Comparison of ENCODE assay signal across 8 cellular contexts in genomic region chr4:56386091-56386490, GRCh38.
DNase-seq lines count a peak whose midpoint lies in the region; ATAC-seq and TF ChIP-seq lines count a peak whose summit lies in the region.

No MANE protein-coding gene starts in this region.

- no peak for TF ChIP-seq POLR2A in GM18505 (IDR thresholded peaks at IDR 0.05; ENCODE audit: borderline replicate concordance, extremely low read depth, insufficient read depth, insufficient read length)

- peaks cover 31% of the 10 kb centered on the region for H3K79me2 ChIP-seq in DOHH2 (ENCODE audit: control insufficient read depth, low read length)
- H3K79me2 ChIP-seq in OCI-LY3 (ENCODE audit: low read length), result peaks cover 28% of the 10 kb centered on the region

- no peak for ATAC-seq in HG03159 (IDR thresholded peaks at IDR 0.05; ENCODE audit: unreplicated experiment)
- no peak for ATAC-seq in GM18505 (IDR thresholded peaks at IDR 0.05; ENCODE audit: unreplicated experiment)

- H3K4me1 ChIP-seq in DOHH2 (ENCODE audit: control insufficient read depth, low read length) (peaks cover 29% of the 10 kb centered on the region), OCI-LY3 (ENCODE audit: low read length) (peaks cover 23% of the 10 kb centered on the region), endocrine pancreas (ENCODE audit: control insufficient read depth, insufficient read depth, low read length) (peaks cover 9% of the 10 kb centered on the region), neutrophil (ENCODE audit: control insufficient read depth in 1 of 2, insufficient read depth in 1 of 2, low read depth in 1 of 2, low read length in 1 of 2) (peaks cover 21% of the 10 kb centered on the region in 2 experiments)

- H4K20me1 ChIP-seq in DOHH2 (ENCODE audit: control insufficient read depth, insufficient read depth, low read depth, low read length), result no peaks in the 10 kb centered on the region
- H4K20me1 ChIP-seq in OCI-LY3 (ENCODE audit: insufficient read depth, low read length), result no peaks in the 10 kb centered on the region

- peaks cover 17% of the 10 kb centered on the region for H3F3A ChIP-seq in DOHH2 (ENCODE audit: control insufficient read depth, insufficient read depth)

- H3K27ac ChIP-seq in DOHH2 (ENCODE audit: low read depth, low read length) (peak overlapping the region; percentile 85; the same call in 1 of the 2 replicates), OCI-LY3 (ENCODE audit: low read length) (no peak overlapping the region; the same call in 1 of the 2 replicates), neutrophil (no peak overlapping the region)

- no peaks in the 10 kb centered on the region for H3K27me3 ChIP-seq in DOHH2 (ENCODE audit: control insufficient read depth, low read length)
- no peaks in the 10 kb centered on the region for H3K27me3 ChIP-seq in OCI-LY3 (ENCODE audit: low read depth, low read length)
- no peaks in the 10 kb centered on the region for H3K27me3 ChIP-seq in endocrine pancreas (ENCODE audit: control insufficient read depth, insufficient read depth, low read length)
- no peaks in the 10 kb centered on the region for H3K27me3 ChIP-seq in neutrophil

- no peaks in the 10 kb centered on the region for H3K9me2 ChIP-seq in DOHH2 (replicated peaks; ENCODE audit: control insufficient read depth, low read length)

- H3K4me2 ChIP-seq in DOHH2 (ENCODE audit: low read length) (peak overlapping the region; percentile 73), OCI-LY3 (ENCODE audit: low read length) (peak overlapping the region; percentile 46)

- H3K9me3 ChIP-seq in DOHH2 (ENCODE audit: control insufficient read depth, insufficient read depth, low read length) (no peaks in the 10 kb centered on the region), OCI-LY3 (ENCODE audit: insufficient read depth, low read length) (no peaks in the 10 kb centered on the region), endocrine pancreas (ENCODE audit: control insufficient read depth, low read length) (no peaks in the 10 kb centered on the region), neutrophil (no peaks in the 10 kb centered on the region)

- H3K4me3 ChIP-seq in DOHH2 (ENCODE audit: low read length) (peak overlapping the region; percentile 94), OCI-LY3 (ENCODE audit: low read length) (peak overlapping the region; percentile 91), endocrine pancreas (ENCODE audit: control insufficient read depth, insufficient read depth, low read length) (peak overlapping the region; percentile 98), neutrophil (ENCODE audit: low read depth in 1 of 2, low read length in 1 of 2) (peak overlapping the region; percentile 79 to 86)

- no peak overlapping the region for H2AFZ ChIP-seq in OCI-LY3 (ENCODE audit: low read depth, low read length)

- H3K36me3 ChIP-seq in DOHH2 (ENCODE audit: control insufficient read depth, low read length) (peaks cover 6% of the 10 kb centered on the region), OCI-LY3 (replicated peaks; ENCODE audit: low read depth, low read length) (no peaks in the 10 kb centered on the region), endocrine pancreas (ENCODE audit: control insufficient read depth, insufficient read depth, low read length) (no peaks in the 10 kb centered on the region), neutrophil (no peaks in the 10 kb centered on the region)

- TF ChIP-seq CTCF in DOHH2 (IDR thresholded peaks at IDR 0.05; ENCODE audit: low read depth, low read length, poor library complexity, severe bottlenecking), result no peak
- TF ChIP-seq CTCF in OCI-LY3 (IDR thresholded peaks at IDR 0.05; ENCODE audit: low read depth, low read length), result no peak
- no peak for TF ChIP-seq CTCF in neutrophil (IDR thresholded peaks at IDR 0.05)

- DNase-seq in HPDE6-E6E7 (ENCODE audit: extremely low spot score) (no peak), NCI-H2196 treated with DMSO at 0.1 percent for 48 hours (lab: John Stamatoyannopoulos, UW; ENCODE audit: unreplicated experiment) (no peak)

- H3K9ac ChIP-seq in OCI-LY3 (ENCODE audit: low read length) (no peak overlapping the region), endocrine pancreas (ENCODE audit: control insufficient read depth, insufficient read depth, low read length) (no peak overlapping the region)
